ENCODE assay signal across 25 cellular contexts in genomic region chr12:125247477-125247876, GRCh38.
"Had no signal": no experiment of that assay in that cellular context is flagged by ENCODE, and none has a peak within 500 bp of the region (broad histone marks: within the 10 kb centered on the region; RNA-seq: fewer than 3 reads in every experiment).

No MANE protein-coding gene starts in this region.

- H3K27ac ChIP-seq: colonic mucosa, esophagus squamous epithelium, gastroesophageal sphincter, vagina had no signal

- H3K9me3 ChIP-seq: colonic mucosa, esophagus squamous epithelium, gastroesophageal sphincter, vagina had no signal

- DNase-seq: activated B cell treated with CpG ODN at 0.5 μM for 24 hours; activated CD4-positive, alpha-beta memory T cell treated with anti-CD3 and anti-CD28 coated beads for 36 hours; activated CD4-positive, alpha-beta T cell treated with anti-CD3 and anti-CD28 coated beads for 4 hours; activated effector memory CD4-positive, alpha-beta T cell treated with Interleukin-2 at 50 U/mL for 16 hours; activated naive CD4-positive, alpha-beta T cell treated with anti-CD3 and anti-CD28 coated beads, Interleukin-2, amount 10 ng/mL, durations not matched to agents 7 days and 5 days; activated T-cell treated with anti-CD3 and anti-CD28 coated beads, Interleukin-2, amount 50 U/mL, for 72 hours; colonic mucosa; dorsolateral prefrontal cortex; effector memory CD8-positive, alpha-beta T cell; esophagus squamous epithelium; head of caudate nucleus; left colon; nephron progenitor cell; stimulated activated CD4-positive, alpha-beta T cell treated with anti-CD3 and anti-CD28 coated beads, Interleukin-2, amount 100 ng/mL, for 48 hours; stimulated activated CD8-positive, alpha-beta memory T cell treated with anti-CD3 and anti-CD28 coated beads, Interleukin-4, amount 100 ng/mL, for 48 hours; stimulated activated naive B cell treated with anti-CD40 and anti-IgM and Interleukin-4, amounts not matched to agents 10 μg/mL and 1 μg/mL and 100 μg/mL, for 72 hours; T1000 had no signal

- H3K27me3 ChIP-seq: vagina had no signal

- H3K36me3 ChIP-seq: colonic mucosa, esophagus squamous epithelium, gastroesophageal sphincter, vagina had no signal

- H3K4me3 ChIP-seq: colonic mucosa, esophagus squamous epithelium, gastroesophageal sphincter, smooth muscle cell, vagina had no signal

- H3K4me1 ChIP-seq: colonic mucosa, gastroesophageal sphincter, vagina had no signal

- ATAC-seq: activated T-cell treated with anti-CD3 and anti-CD28 coated beads, Interleukin-2, amount 50 U/mL, for 72 hours; effector memory CD8-positive, alpha-beta T cell; gastroesophageal sphincter; left colon; sciatic nerve; stimulated activated naive B cell treated with anti-CD40 and anti-IgM and Interleukin-4, amounts not matched to agents 10 μg/mL and 1 μg/mL and 100 μg/mL, for 72 hours had no signal

- H3K4me1 Mint-ChIP-seq: activated B cell treated with CpG ODN at 0.5 μM for 24 hours; activated naive CD4-positive, alpha-beta T cell treated with anti-CD3 and anti-CD28 coated beads, Interleukin-2, amount 10 ng/mL, durations not matched to agents 7 days and 5 days; memory B cell; stimulated activated naive B cell treated with anti-CD40 and anti-IgM and Interleukin-4, amounts not matched to agents 10 μg/mL and 1 μg/mL and 100 μg/mL, for 72 hours had no signal

- H3K27ac Mint-ChIP-seq: activated B cell treated with CpG ODN at 0.5 μM for 24 hours; activated CD4-positive, alpha-beta memory T cell treated with anti-CD3 and anti-CD28 coated beads for 36 hours; activated naive CD4-positive, alpha-beta T cell treated with anti-CD3 and anti-CD28 coated beads, Interleukin-2, amount 10 ng/mL, durations not matched to agents 7 days and 5 days; activated T-cell treated with anti-CD3 and anti-CD28 coated beads, Interleukin-2, amount 50 U/mL, for 72 hours; effector memory CD8-positive, alpha-beta T cell; memory B cell; nephron progenitor cell; stimulated activated naive B cell treated with anti-CD40 and anti-IgM and Interleukin-4, amounts not matched to agents 10 μg/mL and 1 μg/mL and 100 μg/mL, for 72 hours; type B pancreatic cell had no signal

- FAIRE-seq: bronchial epithelial cell, keratinocyte had no signal

- H3K36me3 Mint-ChIP-seq: activated CD4-positive, alpha-beta memory T cell treated with anti-CD3 and anti-CD28 coated beads for 36 hours; activated naive CD4-positive, alpha-beta T cell treated with anti-CD3 and anti-CD28 coated beads, Interleukin-2, amount 10 ng/mL, durations not matched to agents 7 days and 5 days; memory B cell; stimulated activated naive B cell treated with anti-CD40 and anti-IgM and Interleukin-4, amounts not matched to agents 10 μg/mL and 1 μg/mL and 100 μg/mL, for 72 hours; type B pancreatic cell had no signal

- H3K4me3 Mint-ChIP-seq: activated B cell treated with CpG ODN at 0.5 μM for 24 hours; activated CD4-positive, alpha-beta memory T cell treated with anti-CD3 and anti-CD28 coated beads for 36 hours; activated naive CD4-positive, alpha-beta T cell treated with anti-CD3 and anti-CD28 coated beads, Interleukin-2, amount 10 ng/mL, durations not matched to agents 7 days and 5 days; activated T-cell treated with anti-CD3 and anti-CD28 coated beads, Interleukin-2, amount 50 U/mL, for 72 hours; effector memory CD8-positive, alpha-beta T cell; memory B cell; nephron progenitor cell; stimulated activated naive B cell treated with anti-CD40 and anti-IgM and Interleukin-4, amounts not matched to agents 10 μg/mL and 1 μg/mL and 100 μg/mL, for 72 hours; type B pancreatic cell had no signal

- H3K9me3 Mint-ChIP-seq: activated B cell treated with CpG ODN at 0.5 μM for 24 hours; activated CD4-positive, alpha-beta memory T cell treated with anti-CD3 and anti-CD28 coated beads for 36 hours; activated naive CD4-positive, alpha-beta T cell treated with anti-CD3 and anti-CD28 coated beads, Interleukin-2, amount 10 ng/mL, durations not matched to agents 7 days and 5 days; activated T-cell treated with anti-CD3 and anti-CD28 coated beads, Interleukin-2, amount 50 U/mL, for 72 hours; effector memory CD8-positive, alpha-beta T cell; memory B cell; nephron progenitor cell; stimulated activated naive B cell treated with anti-CD40 and anti-IgM and Interleukin-4, amounts not matched to agents 10 μg/mL and 1 μg/mL and 100 μg/mL, for 72 hours; type B pancreatic cell had no signal

- H3K4me2 ChIP-seq: smooth muscle cell had no signal
